21 cellular contexts compared by ENCODE assay signal in genomic region chr4:7166286-7166685, GRCh38. TPM values are rescaled to one million over a fixed set of nuclear protein-coding genes. Genes with fewer than 3 reads are reported as not detected.
DNase-seq lines count a peak whose midpoint lies in the region; ATAC-seq lines count a peak whose summit lies in the region.
"Had no signal": no experiment of that assay in that cellular context is flagged by ENCODE, and none has a peak within 500 bp of the region (broad histone marks: within the 10 kb centered on the region; RNA-seq: fewer than 3 reads in every experiment).

No MANE protein-coding gene starts in this region.

- H3K4me1 Mint-ChIP-seq in activated T-cell treated with anti-CD3 and anti-CD28 coated beads, Interleukin-2, amount 50 U/mL, for 24 hours (ENCODE audit: low read depth) = peaks cover 5% of the 10 kb centered on the region
- peaks cover 6% of the 10 kb centered on the region for H3K4me1 Mint-ChIP-seq in activated T-cell treated with anti-CD3 and anti-CD28 coated beads, Interleukin-2, amount 50 U/mL, for 4 hours (ENCODE audit: low read depth)
- peaks cover 9 to 12% of the 10 kb centered on the region in 2 donors for H3K4me1 Mint-ChIP-seq in effector memory CD8-positive, alpha-beta T cell (ENCODE audit: low read depth in 2 of 2)
- H3K4me1 Mint-ChIP-seq: CD4-positive, CD25-positive, alpha-beta regulatory T cell had no signal

- H3K27ac ChIP-seq in caudate nucleus (ENCODE audit: low read depth, low read length) = no peak overlapping the region
- H3K27ac ChIP-seq: GM23248, KMS-11 had no signal

- H3K4me3 Mint-ChIP-seq in activated T-cell treated with anti-CD3 and anti-CD28 coated beads, Interleukin-2, amount 50 U/mL, for 24 hours = no peak overlapping the region
- no peak overlapping the region for H3K4me3 Mint-ChIP-seq in activated T-cell treated with anti-CD3 and anti-CD28 coated beads, Interleukin-2, amount 50 U/mL, for 4 hours
- H3K4me3 Mint-ChIP-seq in effector memory CD8-positive, alpha-beta T cell = no peak overlapping the region
- H3K4me3 Mint-ChIP-seq: CD4-positive, CD25-positive, alpha-beta regulatory T cell had no signal

- no peak for ATAC-seq in activated T-cell treated with anti-CD3 and anti-CD28 coated beads, Interleukin-2, amount 50 U/mL, for 4 hours
- no peak for ATAC-seq in sciatic nerve
- ATAC-seq in effector memory CD8-positive, alpha-beta T cell (replicated peaks) = no peak

- no peak overlapping the region for H3K27ac Mint-ChIP-seq in activated T-cell treated with anti-CD3 and anti-CD28 coated beads, Interleukin-2, amount 50 U/mL, for 24 hours
- no peak overlapping the region for H3K27ac Mint-ChIP-seq in effector memory CD8-positive, alpha-beta T cell
- H3K27ac Mint-ChIP-seq: CD4-positive, CD25-positive, alpha-beta regulatory T cell had no signal

- H3K9me3 Mint-ChIP-seq in activated T-cell treated with anti-CD3 and anti-CD28 coated beads, Interleukin-2, amount 50 U/mL, for 24 hours = no peaks in the 10 kb centered on the region
- no peaks in the 10 kb centered on the region for H3K9me3 Mint-ChIP-seq in activated T-cell treated with anti-CD3 and anti-CD28 coated beads, Interleukin-2, amount 50 U/mL, for 4 hours
- no peaks in the 10 kb centered on the region for H3K9me3 Mint-ChIP-seq in effector memory CD8-positive, alpha-beta T cell

- H3K36me3 Mint-ChIP-seq in activated T-cell treated with anti-CD3 and anti-CD28 coated beads, Interleukin-2, amount 50 U/mL, for 24 hours (ENCODE audit: low read depth) = no peaks in the 10 kb centered on the region
- no peaks in the 10 kb centered on the region for H3K36me3 Mint-ChIP-seq in activated T-cell treated with anti-CD3 and anti-CD28 coated beads, Interleukin-2, amount 50 U/mL, for 4 hours (ENCODE audit: insufficient read depth)
- no peaks in the 10 kb centered on the region for H3K36me3 Mint-ChIP-seq in effector memory CD8-positive, alpha-beta T cell (ENCODE audit: insufficient read depth)
- H3K36me3 Mint-ChIP-seq: CD4-positive, CD25-positive, alpha-beta regulatory T cell had no signal

- H3K27me3 Mint-ChIP-seq in activated T-cell treated with anti-CD3 and anti-CD28 coated beads, Interleukin-2, amount 50 U/mL, for 24 hours = no peaks in the 10 kb centered on the region
- no peaks in the 10 kb centered on the region for H3K27me3 Mint-ChIP-seq in activated T-cell treated with anti-CD3 and anti-CD28 coated beads, Interleukin-2, amount 50 U/mL, for 4 hours (ENCODE audit: low read depth)
- H3K27me3 Mint-ChIP-seq in effector memory CD8-positive, alpha-beta T cell = peaks cover 16 to 21% of the 10 kb centered on the region in 2 donors

- intact Hi-C loops in sciatic nerve (cut with DNase I) = no loop called here

- DNase-seq in activated T-cell treated with anti-CD3 and anti-CD28 coated beads, Interleukin-2, amount 50 U/mL, for 24 hours = peak; percentile 13
- no peak for DNase-seq in activated T-cell treated with anti-CD3 and anti-CD28 coated beads, Interleukin-2, amount 50 U/mL, for 4 hours
- peak; percentile 16 for DNase-seq in ecto neural progenitor cell (ENCODE audit: low spot score)
- peak; percentile 22 for DNase-seq in sciatic nerve (ENCODE audit: low spot score)
- peak; percentile 15 for DNase-seq in ureter (ENCODE audit: low spot score)
- no peak for DNase-seq in D341Med (ENCODE audit: low spot score)
- DNase-seq in effector memory CD8-positive, alpha-beta T cell = no peak
- no peak for DNase-seq in caudate nucleus (lab: John Stamatoyannopoulos, UW)
- DNase-seq: CD4-positive, CD25-positive, alpha-beta regulatory T cell; GM23248; HCEC 1CT; IMR-90; MM.1S; NCI-H2029; NCI-H446 treated with DMSO at 0.1 percent for 48 hours; NCI-H526; NCI-H82; SHP77 had no signal

RNA-seq across cellular contexts. Expression of gene SORCS2, which starts 26.1 kb away (rescaled TPM):
- under 1 TPM in 2 of 3 donors, not detected in 1; 0.18 to 0.43 TPM for total RNA-seq in activated T-cell treated with anti-CD3 and anti-CD28 coated beads, Interleukin-2, amount 50 U/mL, for 4 hours
- total RNA-seq in sciatic nerve (52.5 TPM), ureter (2.8 TPM)
- total RNA-seq: CD4-positive, CD25-positive, alpha-beta regulatory T cell; G401; SK-MEL-5 had no signal

Comparison
In these comparisons a context has a peak if more than half of its experiments do, and no peak if none do; other contexts are left out.
1. DNase-seq: peak in activated T-cell treated with anti-CD3 and anti-CD28 coated beads, Interleukin-2, amount 50 U/mL, for 24 hours (single experiment), ecto neural progenitor cell (single experiment), sciatic nerve (single experiment) and ureter (single experiment); none in activated T-cell treated with anti-CD3 and anti-CD28 coated beads, Interleukin-2, amount 50 U/mL, for 4 hours (single experiment), D341Med (single experiment), effector memory CD8-positive, alpha-beta T cell (0 of 3) and caudate nucleus (0 of 61).
2. RNA of gene SORCS2, which starts 26.1 kb away (total RNA-seq): 52.5 TPM in sciatic nerve (single experiment); 2.8 TPM in ureter (single experiment) and 0.18 to 0.43 TPM in activated T-cell treated with anti-CD3 and anti-CD28 coated beads, Interleukin-2, amount 50 U/mL, for 4 hours; every median in the first group is over 10 times any median in the second.